ENCODE assay signal across 21 cellular contexts in genomic region chr11:8930456-8931175, GRCh38. TPM values are rescaled to one million over a fixed set of nuclear protein-coding genes. Genes with fewer than 3 reads are reported as not detected.
"Had no signal": no experiment of that assay in that cellular context is flagged by ENCODE, and none has a peak within 500 bp of the region (broad histone marks: within the 10 kb centered on the region; RNA-seq: fewer than 3 reads in every experiment).

No MANE protein-coding gene starts in this region.

- H3K4me1 Mint-ChIP-seq: activated B cell treated with CpG ODN at 0.5 μM for 24 hours; activated naive CD8-positive, alpha-beta T cell treated with anti-CD3 and anti-CD28 coated beads for 36 hours had no signal

- ATAC-seq: activated T-cell treated with anti-CD3 and anti-CD28 coated beads, Interleukin-2, amount 50 U/mL, for 72 hours; sciatic nerve had no signal

- H3K36me3 Mint-ChIP-seq: activated naive CD8-positive, alpha-beta T cell treated with anti-CD3 and anti-CD28 coated beads for 36 hours had no signal

- H3K36me3 ChIP-seq: ovary, transverse colon had no signal

- H3K27ac Mint-ChIP-seq: activated B cell treated with CpG ODN at 0.5 μM for 24 hours; activated naive CD8-positive, alpha-beta T cell treated with anti-CD3 and anti-CD28 coated beads for 36 hours; activated T-cell treated with anti-CD3 and anti-CD28 coated beads, Interleukin-2, amount 50 U/mL, for 72 hours; dendritic cell treated with granulocyte-macrophage colony-stimulating factor and Interleukin-4, amounts not matched to agents 40 ng/mL and 50 ng/mL, for 4 days; nephron; T-helper 1 cell treated with Interleukin-12 subunit alpha and Interleukin-12 subunit beta and Interleukin-4 antibody, amounts not matched to agents 30 μg/mL and 1 μg/mL, for 36 hours had no signal

- H3K27me3 Mint-ChIP-seq: activated B cell treated with CpG ODN at 0.5 μM for 24 hours; activated naive CD8-positive, alpha-beta T cell treated with anti-CD3 and anti-CD28 coated beads for 36 hours; dendritic cell treated with granulocyte-macrophage colony-stimulating factor and Interleukin-4, amounts not matched to agents 40 ng/mL and 50 ng/mL, for 4 days had no signal

- H3K9me3 ChIP-seq: left ventricle myocardium inferior, ovary, transverse colon had no signal

- H3K4me1 ChIP-seq: left ventricle myocardium inferior, transverse colon had no signal

- DNase-seq: activated B cell treated with CpG ODN at 0.5 μM for 24 hours; activated CD4-positive, alpha-beta T cell treated with anti-CD3 and anti-CD28 coated beads for 48 hours; activated CD8-positive, alpha-beta memory T cell treated with anti-CD3 and anti-CD28 coated beads, Interleukin-2, amount 50 U/mL, for 48 hours; activated gamma-delta T cell treated with Interleukin-2 at 50 U/mL for 16 hours; activated naive CD8-positive, alpha-beta T cell treated with anti-CD3 and anti-CD28 coated beads for 36 hours; activated T-cell treated with anti-CD3 and anti-CD28 coated beads, Interleukin-2, amount 50 U/mL, for 72 hours; cerebellar nuclear complex; effector memory CD4-positive, alpha-beta T cell; foreskin melanocyte; left ventricle myocardium inferior; ovary; stimulated activated naive CD4-positive, alpha-beta T cell; transverse colon had no signal

- H3K4me3 ChIP-seq: left ventricle myocardium inferior, ovary, transverse colon had no signal

- H3K27ac ChIP-seq: left ventricle myocardium inferior, ovary, transverse colon had no signal

- H3K27me3 ChIP-seq: ovary, transverse colon had no signal

- H3K9me3 Mint-ChIP-seq: activated B cell treated with CpG ODN at 0.5 μM for 24 hours; activated naive CD8-positive, alpha-beta T cell treated with anti-CD3 and anti-CD28 coated beads for 36 hours; activated T-cell treated with anti-CD3 and anti-CD28 coated beads, Interleukin-2, amount 50 U/mL, for 72 hours; dendritic cell treated with granulocyte-macrophage colony-stimulating factor and Interleukin-4, amounts not matched to agents 40 ng/mL and 50 ng/mL, for 4 days; nephron; T-helper 1 cell treated with Interleukin-12 subunit alpha and Interleukin-12 subunit beta and Interleukin-4 antibody, amounts not matched to agents 30 μg/mL and 1 μg/mL, for 36 hours had no signal

- H3K4me3 Mint-ChIP-seq: activated B cell treated with CpG ODN at 0.5 μM for 24 hours; activated naive CD8-positive, alpha-beta T cell treated with anti-CD3 and anti-CD28 coated beads for 36 hours; activated T-cell treated with anti-CD3 and anti-CD28 coated beads, Interleukin-2, amount 50 U/mL, for 72 hours; dendritic cell treated with granulocyte-macrophage colony-stimulating factor and Interleukin-4, amounts not matched to agents 40 ng/mL and 50 ng/mL, for 4 days; nephron; T-helper 1 cell treated with Interleukin-12 subunit alpha and Interleukin-12 subunit beta and Interleukin-4 antibody, amounts not matched to agents 30 μg/mL and 1 μg/mL, for 36 hours had no signal

RNA-seq across cellular contexts. Expression of gene C11orf16, which starts 2.1 kb away (rescaled TPM):
- total RNA-seq: activated B cell treated with CpG ODN at 0.5 μM for 24 hours; activated naive CD8-positive, alpha-beta T cell treated with anti-CD3 and anti-CD28 coated beads for 36 hours; activated T-cell treated with anti-CD3 and anti-CD28 coated beads, Interleukin-2, amount 50 U/mL, for 72 hours; fibroblast of lung; kidney epithelial cell; left ventricle myocardium inferior; mucosa of gallbladder; sciatic nerve; subcutaneous adipose tissue; transverse colon had no signal
- polyA plus RNA-seq: fibroblast of lung, ovary had no signal

RNA-seq across cellular contexts. Expression of gene ASCL3, which starts 12.2 kb away (rescaled TPM):
- total RNA-seq: activated B cell treated with CpG ODN at 0.5 μM for 24 hours; activated naive CD8-positive, alpha-beta T cell treated with anti-CD3 and anti-CD28 coated beads for 36 hours; activated T-cell treated with anti-CD3 and anti-CD28 coated beads, Interleukin-2, amount 50 U/mL, for 72 hours; fibroblast of lung; kidney epithelial cell; left ventricle myocardium inferior; mucosa of gallbladder; ovary; sciatic nerve; subcutaneous adipose tissue; transverse colon had no signal
- polyA plus RNA-seq: fibroblast of lung, ovary had no signal
